24 cellular contexts compared by ENCODE assay signal in the genomic region with DNA sequence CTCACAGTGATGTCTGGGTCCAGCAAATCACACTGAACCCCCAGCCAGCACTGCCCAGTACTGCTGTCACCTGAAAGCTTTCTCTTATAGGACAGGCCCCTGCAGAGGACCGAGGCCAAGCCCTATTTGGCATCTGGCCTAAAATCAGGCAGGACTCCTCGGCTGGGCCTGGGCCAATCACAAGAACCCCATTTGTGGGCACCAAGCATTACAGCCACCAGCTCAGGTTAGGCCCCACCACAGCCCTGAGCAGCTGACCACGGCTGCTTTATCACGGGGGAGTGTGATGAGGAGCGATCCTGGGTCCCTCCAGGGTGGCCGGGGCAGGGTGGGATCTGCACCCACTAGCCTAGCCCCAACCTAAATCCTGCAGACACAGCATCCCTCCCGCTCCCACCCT. TPM values are rescaled to one million over a fixed set of nuclear protein-coding genes. Genes with fewer than 3 reads are reported as not detected.
DNase-seq lines count a peak whose midpoint lies in the region; ATAC-seq and TF ChIP-seq lines count a peak whose summit lies in the region.
"Had no signal": no experiment of that assay in that cellular context is flagged by ENCODE, and none has a peak within 500 bp of the region (broad histone marks: within the 10 kb centered on the region; RNA-seq: fewer than 3 reads in every experiment).

No MANE protein-coding gene starts in this region.

- no peaks in the 10 kb centered on the region for H3K27me3 ChIP-seq in dorsolateral prefrontal cortex
- H3K27me3 ChIP-seq in neuronal stem cell (ENCODE audit: control insufficient read depth in 3 of 3, insufficient read depth in 3 of 3, low read depth in 1 of 3, low read length in 3 of 3) = no peaks in the 10 kb centered on the region
- H3K27me3 ChIP-seq: BE2C, suprapubic skin, uterus had no signal

- H3K18ac ChIP-seq in neuronal stem cell (ENCODE audit: low read length) = peak overlapping the region; percentile 42

- no CpG with 5 or more reads among the region's 7 CpGs for WGBS in neuronal stem cell (ENCODE audit: extremely low coverage in 2 of 2, insufficient read length in 2 of 2, insufficient replicate concordance in 1 of 2), 2 donors

- no peak overlapping the region for H3K9ac ChIP-seq in neuronal stem cell (ENCODE audit: low read depth, low read length, poor library complexity)

- H4K8ac ChIP-seq in neuronal stem cell (ENCODE audit: low read depth, low read length) = no peak overlapping the region

- H3K14ac ChIP-seq in neuronal stem cell (ENCODE audit: low read length) = no peak overlapping the region

- H2BK12ac ChIP-seq in neuronal stem cell (ENCODE audit: low read length) = no peak overlapping the region

- H2AK5ac ChIP-seq in neuronal stem cell (ENCODE audit: low read depth, low read length) = peak overlapping the region; percentile 65

- H3K9me3 ChIP-seq in neuronal stem cell (replicated peaks in 1 of 2; ENCODE audit: control insufficient read depth in 2 of 2, insufficient read depth in 1 of 2, low read depth in 1 of 2, low read length in 2 of 2) = no peaks in the 10 kb centered on the region
- H3K9me3 ChIP-seq: A549, BE2C, suprapubic skin, uterus had no signal

- no peak overlapping the region for H3K23ac ChIP-seq in neuronal stem cell (ENCODE audit: low read depth, low read length, poor library complexity)

- peak; percentile 70 for DNase-seq in Right ventricle myocardium inferior (ENCODE audit: missing footprints)
- DNase-seq in cardiac septum (ENCODE audit: low spot score) = no peak
- peak in 2 of 10 donors; percentile 30 to 41 for DNase-seq in dorsolateral prefrontal cortex
- no peak for DNase-seq in neuronal stem cell (ENCODE audit: low spot score)
- DNase-seq in NCI-H187 (lab: John Stamatoyannopoulos, UW) = no peak
- DNase-seq in GDM1 (lab: John Stamatoyannopoulos, UW) = no peak
- DNase-seq in NCI-H526 (lab: John Stamatoyannopoulos, UW) = no peak
- DNase-seq: activated CD4-positive, alpha-beta T cell treated with anti-CD3 and anti-CD28 coated beads, Interleukin-2, amount 10 ng/mL, durations not matched to agents 24 days and 14 days; activated naive CD4-positive, alpha-beta T cell treated with anti-CD3 and anti-CD28 coated beads for 36 hours; amniotic stem cell; caudate nucleus; H9; Kasumi-1; left colon; mesendoderm; natural killer cell; NCI-H187 treated with DMSO at 0.1 percent for 48 hours; stimulated activated CD4-positive, alpha-beta T cell treated with anti-CD3 and anti-CD28 coated beads, Interleukin-1b, Interleukin-23, amount 100 ng/mL, for 48 hours; T-helper 17 cell; uterus had no signal

- ATAC-seq in Right ventricle myocardium inferior = no peak
- ATAC-seq: A549, left colon, natural killer cell, T-helper 17 cell had no signal

- H4K91ac ChIP-seq in neuronal stem cell (ENCODE audit: low read depth, low read length, poor library complexity) = no peak overlapping the region

- no peak overlapping the region for H3K4me2 ChIP-seq in neuronal stem cell (ENCODE audit: insufficient read depth, low read length, poor library complexity, severe bottlenecking)
- H3K4me2 ChIP-seq: A549 had no signal

- H3K36me3 ChIP-seq in neuronal stem cell (replicated peaks in 1 of 2; ENCODE audit: control insufficient read depth in 2 of 2, insufficient read depth in 2 of 2, low read length in 2 of 2) = peaks cover 0 to 1% of the 10 kb centered on the region in 2 donors
- H3K36me3 ChIP-seq: BE2C, suprapubic skin, uterus had no signal

- peaks cover 7 to 35% of the 10 kb centered on the region in 2 donors for H3K4me1 ChIP-seq in neuronal stem cell (ENCODE audit: control insufficient read depth in 2 of 2, insufficient read depth in 1 of 2, low read depth in 1 of 2, low read length in 2 of 2)

- peak overlapping the region; percentile 54 for H2BK5ac ChIP-seq in neuronal stem cell (ENCODE audit: low read length)

- TF ChIP-seq CTCF in dorsolateral prefrontal cortex (IDR thresholded peaks at IDR 0.05 in 54 of 56, conservative IDR thresholded peaks at IDR 0.05 in 2 of 56; ENCODE audit: low read depth in 1 of 56, partially characterized antibody in 56 of 56) = no peak

- H2AFZ ChIP-seq in neuronal stem cell (ENCODE audit: low read length) = no peak overlapping the region

- H3K4me3 ChIP-seq in dorsolateral prefrontal cortex (peak overlapping the region in 11 of 59 donors; percentile 3 to 41 (median 30)), neuronal stem cell (ENCODE audit: low read length in 2 of 2) (no peak overlapping the region)
- H3K4me3 ChIP-seq: A549, suprapubic skin, uterus had no signal

- H2BK120ac ChIP-seq in neuronal stem cell (ENCODE audit: low read depth, low read length) = peak overlapping the region; percentile 82

- H3K79me1 ChIP-seq in neuronal stem cell (ENCODE audit: low read depth, low read length) = peaks cover 15% of the 10 kb centered on the region

- intact Hi-C loops in Right ventricle myocardium inferior (cut with DNase I) = no loop called here
- intact Hi-C loops in cardiac septum (cut with DNase I) = no loop called here
- intact Hi-C loops in dorsolateral prefrontal cortex (cut with DNase I) = no loop called here

- H2BK15ac ChIP-seq in neuronal stem cell (ENCODE audit: low read length) = no peak overlapping the region

- no peak overlapping the region for H3K4ac ChIP-seq in neuronal stem cell (ENCODE audit: low read length)

- H3K27ac ChIP-seq in dorsolateral prefrontal cortex = peak overlapping the region in 52 of 59 donors; percentile 8 to 99 (median 78)
- H3K27ac ChIP-seq in neuronal stem cell (replicated peaks; ENCODE audit: low read length) = no peak overlapping the region
- peak overlapping the region; percentile 30 for H3K27ac ChIP-seq in temporal lobe (ENCODE audit: low read depth, low read length)
- H3K27ac ChIP-seq: suprapubic skin, uterus had no signal

RNA-seq across cellular contexts. Expression of a gene that starts 8.2 kb away (rescaled TPM):
- total RNA-seq in Right ventricle myocardium inferior = 17.9 TPM
- 14.0 TPM for total RNA-seq in cardiac septum
- 100 to 1,000 TPM; 151 to 703 (median 290) TPM for total RNA-seq in dorsolateral prefrontal cortex
- polyA plus RNA-seq in neuronal stem cell (2013, experiment 1 of 2) = 58.5 TPM
- polyA plus RNA-seq in neuronal stem cell (2013, experiment 2 of 2) = 59.1 TPM
- total RNA-seq in temporal lobe = 42.8 TPM
